ENCODE assay signal across 9 cellular contexts in genomic region chr11:130879836-130880235, GRCh38.
"Had no signal": no experiment of that assay in that cellular context is flagged by ENCODE, and none has a peak within 500 bp of the region (broad histone marks: within the 10 kb centered on the region; RNA-seq: fewer than 3 reads in every experiment).

No MANE protein-coding gene starts in this region.

- DNase-seq: H9, HCEC 1CT, KBM-7 had no signal

- ATAC-seq: GM23338 had no signal

- H3K9me3 Mint-ChIP-seq: GM23338, H9, IgD-negative memory B cell had no signal

- H3K27ac ChIP-seq: KMS-11 had no signal

- H3K4me1 Mint-ChIP-seq: GM23338, H9, IgD-negative memory B cell had no signal

- H3K27ac Mint-ChIP-seq: GM23338 had no signal

- H2AFZ ChIP-seq: GM23338 had no signal

- H3K4me2 ChIP-seq: GM23338, KMS-11 had no signal

- H3K9ac ChIP-seq: KMS-11 had no signal

- H3K4me3 Mint-ChIP-seq: GM23338, H9, IgD-negative memory B cell had no signal

- H3K27me3 Mint-ChIP-seq: IgD-negative memory B cell had no signal

- H3K4me3 ChIP-seq: GM23338 had no signal

- FAIRE-seq: H1, H54, HTR-8/SVneo had no signal
